Comparison of ENCODE assay signal across 31 cellular contexts in the genomic region with DNA sequence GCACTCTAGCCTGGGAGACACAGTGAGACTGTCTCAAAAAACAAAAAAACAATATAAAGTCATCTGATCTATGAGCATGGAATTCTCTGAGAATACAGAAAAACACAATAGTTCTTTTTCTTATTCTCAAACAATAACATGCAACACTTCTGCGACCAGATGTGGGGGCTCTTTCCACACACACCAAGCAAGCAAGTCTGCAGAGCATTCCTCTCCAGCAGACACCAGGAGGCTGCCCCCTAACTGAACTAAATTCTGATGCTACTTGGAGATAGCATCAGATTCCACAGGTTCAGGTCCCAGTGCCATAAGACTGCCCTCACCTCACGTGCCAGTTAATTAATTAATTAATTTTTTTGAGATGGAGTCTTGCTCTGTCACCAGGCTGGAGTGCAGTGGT.
"Had no signal": no experiment of that assay in that cellular context is flagged by ENCODE, and none has a peak within 500 bp of the region (broad histone marks: within the 10 kb centered on the region; RNA-seq: fewer than 3 reads in every experiment).

No MANE protein-coding gene starts in this region.

- H2AFZ ChIP-seq: parathyroid adenoma had no signal

- H3K9me3 Mint-ChIP-seq: memory B cell; natural killer cell treated with Interleukin-12 subunit alpha and Interleukin-12 subunit beta and Interleukin-15 and Interleukin-18, amount 100 ng/mL, for 72 hours had no signal

- H3K4me1 Mint-ChIP-seq: memory B cell; mesothelial cell of epicardium; naive B cell; neural crest cell; stimulated activated naive CD8-positive, alpha-beta T cell treated with anti-CD3 and anti-CD28 coated beads, Interleukin-15, amount 100 ng/mL, for 72 hours had no signal

- H3K4me3 Mint-ChIP-seq: memory B cell; mesothelial cell of epicardium; natural killer cell treated with Interleukin-12 subunit alpha and Interleukin-12 subunit beta and Interleukin-15 and Interleukin-18, amount 100 ng/mL, for 72 hours; neural crest cell; stimulated activated naive CD8-positive, alpha-beta T cell treated with anti-CD3 and anti-CD28 coated beads, Interleukin-15, amount 100 ng/mL, for 72 hours had no signal

- H3K36me3 ChIP-seq: neutrophil, suprapubic skin, transverse colon, upper lobe of right lung, uterus had no signal

- H3K9ac ChIP-seq: parathyroid adenoma had no signal

- H3K4me3 ChIP-seq: dorsolateral prefrontal cortex, gastrocnemius medialis, lung, mucosa of descending colon, smooth muscle cell, suprapubic skin, transverse colon, upper lobe of right lung, uterus had no signal

- FAIRE-seq: keratinocyte had no signal

- H3K27ac Mint-ChIP-seq: memory B cell; mesothelial cell of epicardium; natural killer cell treated with Interleukin-12 subunit alpha and Interleukin-12 subunit beta and Interleukin-15 and Interleukin-18, amount 100 ng/mL, for 72 hours; progenitor cell of endocrine pancreas; stimulated activated naive CD8-positive, alpha-beta T cell treated with anti-CD3 and anti-CD28 coated beads, Interleukin-15, amount 100 ng/mL, for 72 hours had no signal

- H3K27me3 ChIP-seq: dorsolateral prefrontal cortex, gastrocnemius medialis, neutrophil, suprapubic skin, transverse colon, upper lobe of right lung, uterus had no signal

- H3K27ac ChIP-seq: dorsolateral prefrontal cortex, epithelial cell of prostate, gastrocnemius medialis, neutrophil, parathyroid adenoma, suprapubic skin, transverse colon, upper lobe of right lung, uterus had no signal

- H3K4me2 ChIP-seq: smooth muscle cell had no signal

- H3K79me2 ChIP-seq: parathyroid adenoma had no signal

- H3K4me1 ChIP-seq: gastrocnemius medialis, parathyroid adenoma, suprapubic skin, transverse colon, upper lobe of right lung, uterus had no signal

- H3K27me3 Mint-ChIP-seq: memory B cell; naive B cell; natural killer cell treated with Interleukin-12 subunit alpha and Interleukin-12 subunit beta and Interleukin-15 and Interleukin-18, amount 100 ng/mL, for 72 hours; progenitor cell of endocrine pancreas; stimulated activated naive CD8-positive, alpha-beta T cell treated with anti-CD3 and anti-CD28 coated beads, Interleukin-15, amount 100 ng/mL, for 72 hours had no signal

- ATAC-seq: esophagus mucosa; gastrocnemius medialis; left lobe of liver; mucosa of descending colon; natural killer cell treated with Interleukin-12 subunit alpha and Interleukin-12 subunit beta and Interleukin-15 and Interleukin-18, amount 100 ng/mL, for 72 hours; sciatic nerve; stimulated activated naive CD8-positive, alpha-beta T cell treated with anti-CD3 and anti-CD28 coated beads, Interleukin-15, amount 100 ng/mL, for 72 hours; upper lobe of right lung had no signal

- DNase-seq: dorsolateral prefrontal cortex; effector CD4-positive, alpha-beta T cell; foreskin fibroblast; gastrocnemius medialis; head of caudate nucleus; mucosa of descending colon; naive B cell; stimulated activated CD4-positive, alpha-beta T cell treated with anti-CD3 and anti-CD28 coated beads, Interleukin-12 subunit alpha, Interleukin-12 subunit beta, amount 100 ng/mL, for 4 hours; stimulated activated CD4-positive, alpha-beta T cell treated with anti-CD3 and anti-CD28 coated beads, Interleukin-1b, Interleukin-23, amount 100 ng/mL, for 48 hours; stimulated activated CD4-positive, alpha-beta T cell treated with anti-CD3 and anti-CD28 coated beads, Interleukin-4, amount 100 ng/mL, for 1 hour; stimulated activated CD8-positive, alpha-beta memory T cell treated with anti-CD3 and anti-CD28 coated beads, Interleukin-4, amount 100 ng/mL, for 48 hours; stimulated activated naive CD4-positive, alpha-beta T cell; transverse colon; upper lobe of right lung; uterus had no signal
